1 cellular context compared by ENCODE assay signal in the genomic region with DNA sequence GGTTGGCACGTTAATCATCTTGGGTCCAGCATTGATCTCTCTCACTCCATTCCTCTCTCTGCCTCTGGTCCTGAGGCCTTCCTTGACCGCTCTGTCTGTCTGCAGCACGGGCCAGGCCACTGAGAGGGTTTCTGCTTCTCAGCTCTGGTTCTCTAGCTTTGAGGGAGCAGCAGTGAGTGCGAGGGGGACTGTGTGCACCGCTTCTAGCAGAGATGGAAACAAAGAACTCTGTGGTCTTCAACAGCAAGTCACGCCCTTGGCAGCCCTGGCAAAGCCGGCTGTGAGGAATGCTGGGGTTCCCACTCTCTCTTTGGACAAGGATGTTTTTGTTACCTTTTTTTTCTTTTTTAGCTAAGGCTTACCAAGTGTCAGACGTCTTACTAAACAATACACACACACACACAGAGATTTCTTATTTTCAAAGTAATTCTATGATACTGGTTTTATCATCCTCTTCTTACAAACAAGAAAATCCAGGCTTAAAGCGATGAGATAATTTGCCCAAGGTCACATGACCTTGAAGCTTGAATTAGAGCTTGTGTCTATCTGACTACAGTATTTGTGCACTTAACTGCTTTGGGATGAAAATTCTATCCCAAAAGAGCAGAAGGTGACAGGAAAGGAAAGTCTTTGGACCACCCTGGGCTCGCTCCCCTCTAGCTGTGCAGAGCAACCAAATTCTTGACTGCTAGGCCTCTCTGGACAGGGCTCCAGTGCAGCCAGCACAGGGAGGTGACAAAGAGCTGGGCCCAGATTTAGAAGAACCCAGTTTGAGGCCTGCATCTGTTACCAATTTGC.
TF ChIP-seq lines count a peak whose summit lies in the region.

No MANE protein-coding gene starts in this region.

TF ChIP-seq in GM23338, 12 proteins besides CTCF, POLR2A, EP300 and RAD21 (continued from another document):
- TF ChIP-seq REST (IDR thresholded peaks at IDR 0.05; ENCODE audit: unreplicated experiment) = no peak
- TF ChIP-seq, protein P1, sequence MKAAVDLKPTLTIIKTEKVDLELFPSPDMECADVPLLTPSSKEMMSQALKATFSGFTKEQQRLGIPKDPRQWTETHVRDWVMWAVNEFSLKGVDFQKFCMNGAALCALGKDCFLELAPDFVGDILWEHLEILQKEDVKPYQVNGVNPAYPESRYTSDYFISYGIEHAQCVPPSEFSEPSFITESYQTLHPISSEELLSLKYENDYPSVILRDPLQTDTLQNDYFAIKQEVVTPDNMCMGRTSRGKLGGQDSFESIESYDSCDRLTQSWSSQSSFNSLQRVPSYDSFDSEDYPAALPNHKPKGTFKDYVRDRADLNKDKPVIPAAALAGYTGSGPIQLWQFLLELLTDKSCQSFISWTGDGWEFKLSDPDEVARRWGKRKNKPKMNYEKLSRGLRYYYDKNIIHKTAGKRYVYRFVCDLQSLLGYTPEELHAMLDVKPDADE (IDR thresholded peaks at IDR 0.05) = no peak
- no peak for TF ChIP-seq ZNF462 (CRISPR knock-in tag; IDR thresholded peaks at IDR 0.05)
- no peak for TF ChIP-seq EZH2 (IDR thresholded peaks at IDR 0.05; ENCODE audit: low read depth, unreplicated experiment)
